15 cellular contexts compared by ENCODE assay signal in the genomic region with DNA sequence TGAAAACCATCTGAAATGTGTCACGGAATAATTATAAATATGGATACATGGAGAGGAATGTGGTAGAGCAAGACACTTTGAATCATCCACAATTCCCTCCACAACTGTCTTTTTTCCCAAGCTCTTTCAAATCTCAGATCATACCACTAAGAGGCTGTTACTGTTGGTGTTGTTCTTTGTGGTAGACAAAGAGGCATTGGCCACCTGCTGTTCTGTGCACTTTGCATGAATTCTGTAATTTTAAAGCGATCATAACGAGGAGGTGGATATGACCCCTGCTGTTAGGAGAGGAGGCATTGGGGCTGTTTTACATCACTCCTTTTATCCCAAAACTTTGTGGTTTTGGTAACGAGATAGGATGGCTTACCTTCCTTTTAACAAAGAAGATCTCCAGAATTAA.
DNase-seq lines count a peak whose midpoint lies in the region; ATAC-seq and TF ChIP-seq lines count a peak whose summit lies in the region.
"Had no signal": no experiment of that assay in that cellular context is flagged by ENCODE, and none has a peak within 500 bp of the region (broad histone marks: within the 10 kb centered on the region; RNA-seq: fewer than 3 reads in every experiment).

No MANE protein-coding gene starts in this region.

- H3K9me3 ChIP-seq in SJCRH30 (replicated peaks) = no peaks in the 10 kb centered on the region
- no peaks in the 10 kb centered on the region for H3K9me3 ChIP-seq in esophagus muscularis mucosa
- H3K9me3 ChIP-seq: ovary, right lobe of liver had no signal

- H3K36me3 ChIP-seq in SJCRH30 = no peaks in the 10 kb centered on the region
- H3K36me3 ChIP-seq in esophagus muscularis mucosa = no peaks in the 10 kb centered on the region
- H3K36me3 ChIP-seq: cardiac muscle cell, ovary, right lobe of liver had no signal

- no peak overlapping the region for H3K4me3 Mint-ChIP-seq in activated naive CD8-positive, alpha-beta T cell treated with anti-CD3 and anti-CD28 coated beads, Interleukin-2, amount 10 ng/mL, durations not matched to agents 7 days and 5 days
- H3K4me3 Mint-ChIP-seq: activated naive CD4-positive, alpha-beta T cell treated with anti-CD3 and anti-CD28 coated beads, Interleukin-2, amount 50 U/mL, for 24 hours had no signal

- TF ChIP-seq EP300 in esophagus muscularis mucosa (IDR thresholded peaks at IDR 0.05) = no peak

- H3K4me3 ChIP-seq in SJCRH30 (no peak overlapping the region), esophagus muscularis mucosa (no peak overlapping the region)
- H3K4me3 ChIP-seq: cardiac muscle cell, GM12878, ovary, right lobe of liver had no signal

- DNase-seq in Daoy (ENCODE audit: low read depth) (peak; percentile 14), NCI-H146 treated with DMSO at 0.1 percent for 48 hours (lab: John Stamatoyannopoulos, UW; ENCODE audit: unreplicated experiment) (peak; percentile 73), omental fat pad (ENCODE audit: low spot score) (no peak), SJCRH30 (no peak), esophagus muscularis mucosa (ENCODE audit: extremely low spot score) (no peak)
- DNase-seq in activated naive CD8-positive, alpha-beta T cell treated with anti-CD3 and anti-CD28 coated beads, Interleukin-2, amount 10 ng/mL, durations not matched to agents 7 days and 5 days = no peak
- DNase-seq: left ventricle myocardium superior; ovary; right lobe of liver; RPMI8226; stimulated activated CD4-positive, alpha-beta T cell treated with anti-CD3 and anti-CD28 coated beads, Interleukin-2, amount 100 ng/mL, for 24 hours had no signal

- H3K27ac ChIP-seq in SJCRH30 = no peak overlapping the region
- H3K27ac ChIP-seq in esophagus muscularis mucosa (replicated peaks in 1 of 4) = no peak overlapping the region
- H3K27ac ChIP-seq: cardiac muscle cell, ovary, right lobe of liver had no signal

- TF ChIP-seq CTCF in omental fat pad (IDR thresholded peaks at IDR 0.05) = no peak
- TF ChIP-seq CTCF in esophagus muscularis mucosa (IDR thresholded peaks at IDR 0.05) = no peak

- H3K27me3 ChIP-seq in SJCRH30 = no peaks in the 10 kb centered on the region
- H3K27me3 ChIP-seq in esophagus muscularis mucosa = no peaks in the 10 kb centered on the region
- H3K27me3 ChIP-seq: cardiac muscle cell, ovary, right lobe of liver had no signal

- WGBS in esophagus muscularis mucosa = 90% methylated on average over 4 of the region's 4 CpGs

- no peak for ATAC-seq in activated naive CD8-positive, alpha-beta T cell treated with anti-CD3 and anti-CD28 coated beads, Interleukin-2, amount 10 ng/mL, durations not matched to agents 7 days and 5 days (ENCODE audit: low read depth)
- peak; percentile 25 for ATAC-seq in omental fat pad (ENCODE audit: low FRiP score)
- ATAC-seq in SK-N-SH treated with all-trans-retinoic acid at 6 μM for 48 hours = no peak
- ATAC-seq: GM12878, right lobe of liver had no signal

- intact Hi-C loops in esophagus muscularis mucosa (cut with DNase I) = no loop called here

- H3K36me3 Mint-ChIP-seq in activated naive CD8-positive, alpha-beta T cell treated with anti-CD3 and anti-CD28 coated beads, Interleukin-2, amount 10 ng/mL, durations not matched to agents 7 days and 5 days = peaks cover 24% of the 10 kb centered on the region
- H3K36me3 Mint-ChIP-seq: activated naive CD4-positive, alpha-beta T cell treated with anti-CD3 and anti-CD28 coated beads, Interleukin-2, amount 50 U/mL, for 24 hours had no signal

- POLR2A ChIA-PET in activated naive CD8-positive, alpha-beta T cell treated with anti-CD3 and anti-CD28 coated beads, Interleukin-2, amount 10 ng/mL, durations not matched to agents 7 days and 5 days (lab: Charles Lee) = interaction anchor here (0.5 kb wide), 1 partner anchor 150 kb away, joined by 4 read pairs; no protein-coding TSS in a partner anchor

- no peak for TF ChIP-seq POLR2A in esophagus muscularis mucosa (IDR thresholded peaks at IDR 0.05; ENCODE audit: low read depth)

- peak overlapping the region; percentile 34 for H3K27ac Mint-ChIP-seq in activated naive CD8-positive, alpha-beta T cell treated with anti-CD3 and anti-CD28 coated beads, Interleukin-2, amount 10 ng/mL, durations not matched to agents 7 days and 5 days
- H3K27ac Mint-ChIP-seq: activated naive CD4-positive, alpha-beta T cell treated with anti-CD3 and anti-CD28 coated beads, Interleukin-2, amount 50 U/mL, for 24 hours had no signal

- H3K9me3 Mint-ChIP-seq in activated naive CD8-positive, alpha-beta T cell treated with anti-CD3 and anti-CD28 coated beads, Interleukin-2, amount 10 ng/mL, durations not matched to agents 7 days and 5 days = peaks cover 3% of the 10 kb centered on the region
- H3K9me3 Mint-ChIP-seq: activated naive CD4-positive, alpha-beta T cell treated with anti-CD3 and anti-CD28 coated beads, Interleukin-2, amount 50 U/mL, for 24 hours had no signal

- H3K27me3 Mint-ChIP-seq in activated naive CD8-positive, alpha-beta T cell treated with anti-CD3 and anti-CD28 coated beads, Interleukin-2, amount 10 ng/mL, durations not matched to agents 7 days and 5 days = no peaks in the 10 kb centered on the region
- H3K27me3 Mint-ChIP-seq: activated naive CD4-positive, alpha-beta T cell treated with anti-CD3 and anti-CD28 coated beads, Interleukin-2, amount 50 U/mL, for 24 hours had no signal

- H3K4me1 Mint-ChIP-seq in activated naive CD8-positive, alpha-beta T cell treated with anti-CD3 and anti-CD28 coated beads, Interleukin-2, amount 10 ng/mL, durations not matched to agents 7 days and 5 days = peaks cover 26% of the 10 kb centered on the region
- H3K4me1 Mint-ChIP-seq: activated naive CD4-positive, alpha-beta T cell treated with anti-CD3 and anti-CD28 coated beads, Interleukin-2, amount 50 U/mL, for 24 hours had no signal

- H3K4me1 ChIP-seq in SJCRH30 (no peaks in the 10 kb centered on the region), esophagus muscularis mucosa (peaks cover 0 to 2% (median 0%) of the 10 kb centered on the region in 4 donors)
- H3K4me1 ChIP-seq: right lobe of liver had no signal

TF ChIP-seq in SK-N-SH treated with all-trans-retinoic acid at 6 μM for 48 hours, 23 proteins besides CTCF, POLR2A, EP300 and RAD21:
- no peak for TF ChIP-seq TOX (CRISPR knock-in tag; IDR thresholded peaks at IDR 0.05; ENCODE audit: borderline replicate concordance)
- TF ChIP-seq, protein P1, sequence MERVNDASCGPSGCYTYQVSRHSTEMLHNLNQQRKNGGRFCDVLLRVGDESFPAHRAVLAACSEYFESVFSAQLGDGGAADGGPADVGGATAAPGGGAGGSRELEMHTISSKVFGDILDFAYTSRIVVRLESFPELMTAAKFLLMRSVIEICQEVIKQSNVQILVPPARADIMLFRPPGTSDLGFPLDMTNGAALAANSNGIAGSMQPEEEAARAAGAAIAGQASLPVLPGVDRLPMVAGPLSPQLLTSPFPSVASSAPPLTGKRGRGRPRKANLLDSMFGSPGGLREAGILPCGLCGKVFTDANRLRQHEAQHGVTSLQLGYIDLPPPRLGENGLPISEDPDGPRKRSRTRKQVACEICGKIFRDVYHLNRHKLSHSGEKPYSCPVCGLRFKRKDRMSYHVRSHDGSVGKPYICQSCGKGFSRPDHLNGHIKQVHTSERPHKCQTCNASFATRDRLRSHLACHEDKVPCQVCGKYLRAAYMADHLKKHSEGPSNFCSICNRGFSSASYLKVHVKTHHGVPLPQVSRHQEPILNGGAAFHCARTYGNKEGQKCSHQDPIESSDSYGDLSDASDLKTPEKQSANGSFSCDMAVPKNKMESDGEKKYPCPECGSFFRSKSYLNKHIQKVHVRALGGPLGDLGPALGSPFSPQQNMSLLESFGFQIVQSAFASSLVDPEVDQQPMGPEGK (CRISPR knock-in tag; IDR thresholded peaks at IDR 0.05; ENCODE audit: borderline replicate concordance) = no peak
- TF ChIP-seq GLIS3 (CRISPR knock-in tag; IDR thresholded peaks at IDR 0.05) = no peak
- TF ChIP-seq, protein P2, sequence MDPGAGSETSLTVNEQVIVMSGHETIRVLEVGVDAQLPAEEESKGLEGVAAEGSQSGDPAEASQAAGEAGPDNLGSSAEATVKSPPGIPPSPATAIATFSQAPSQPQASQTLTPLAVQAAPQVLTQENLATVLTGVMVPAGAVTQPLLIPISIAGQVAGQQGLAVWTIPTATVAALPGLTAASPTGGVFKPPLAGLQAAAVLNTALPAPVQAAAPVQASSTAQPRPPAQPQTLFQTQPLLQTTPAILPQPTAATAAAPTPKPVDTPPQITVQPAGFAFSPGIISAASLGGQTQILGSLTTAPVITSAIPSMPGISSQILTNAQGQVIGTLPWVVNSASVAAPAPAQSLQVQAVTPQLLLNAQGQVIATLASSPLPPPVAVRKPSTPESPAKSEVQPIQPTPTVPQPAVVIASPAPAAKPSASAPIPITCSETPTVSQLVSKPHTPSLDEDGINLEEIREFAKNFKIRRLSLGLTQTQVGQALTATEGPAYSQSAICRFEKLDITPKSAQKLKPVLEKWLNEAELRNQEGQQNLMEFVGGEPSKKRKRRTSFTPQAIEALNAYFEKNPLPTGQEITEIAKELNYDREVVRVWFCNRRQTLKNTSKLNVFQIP (CRISPR knock-in tag; IDR thresholded peaks at IDR 0.05; ENCODE audit: borderline replicate concordance, low read depth) = no peak
- no peak for TF ChIP-seq OSR1 (CRISPR knock-in tag; IDR thresholded peaks at IDR 0.05)
- no peak for TF ChIP-seq TCF4 (CRISPR knock-in tag; IDR thresholded peaks at IDR 0.05; ENCODE audit: borderline replicate concordance)

Comparison
In these comparisons a context has a peak if more than half of its experiments do, and no peak if none do; other contexts are left out.
1. DNase-seq: peak in Daoy (single experiment) and NCI-H146 treated with DMSO at 0.1 percent for 48 hours (single experiment); none in activated naive CD8-positive, alpha-beta T cell treated with anti-CD3 and anti-CD28 coated beads, Interleukin-2, amount 10 ng/mL, durations not matched to agents 7 days and 5 days (single experiment), omental fat pad (single experiment), SJCRH30 (0 of 2) and esophagus muscularis mucosa (single experiment).